ENCODE assay signal across 1 cellular context in genomic region chr1:156746716-156747631, GRCh38.
A peak's percentile ranks its signal among the peaks of the same experiment; 100 is the strongest.
TF ChIP-seq lines count a peak whose summit lies in the region.

No MANE protein-coding gene starts in this region.

TF ChIP-seq in K562, 482 proteins besides CTCF, POLR2A, EP300 and RAD21 (continued from another document and continues in another):
- no peak for TF ChIP-seq MITF (IDR thresholded peaks at IDR 0.05)
- no peak for TF ChIP-seq MEIS2 (IDR thresholded peaks at IDR 0.05; ENCODE audit: partially characterized antibody)
- no peak for TF ChIP-seq ZNF224 (CRISPR knock-in tag; IDR thresholded peaks at IDR 0.05)
- TF ChIP-seq EGR1 (conservative IDR thresholded peaks at IDR 0.05), result peak; percentile 75
- TF ChIP-seq SUPT5H (IDR thresholded peaks at IDR 0.05), result peak; percentile 53
- no peak for TF ChIP-seq SIN3B (IDR thresholded peaks at IDR 0.05; ENCODE audit: low read depth)
- 0 out of 2 replicates have a peak, but pooled peaks have one; percentile 18 for TF ChIP-seq E2F4 (CRISPR knock-in tag; IDR thresholded peaks at IDR 0.05; ENCODE audit: low read depth)
- peak in 1 of 2 experiments; percentile 84; a peak in 1 of 4 replicates for TF ChIP-seq TEAD1 (CRISPR knock-in tag; IDR thresholded peaks at IDR 0.05)
- TF ChIP-seq TEAD2 (tag; IDR thresholded peaks at IDR 0.05), result 0 out of 2 replicates have a peak, but pooled peaks have one; percentile 11
- 0 out of 4 replicates have a peak, but pooled peaks of 1 of the 2 experiments have one; percentile 21 for TF ChIP-seq NRF1 (conservative IDR thresholded peaks at IDR 0.05 in 1 of 2, IDR thresholded peaks at IDR 0.05 in 1 of 2)
- TF ChIP-seq RFX1 (IDR thresholded peaks at IDR 0.05), result peak; percentile 94
- TF ChIP-seq NFYB (IDR thresholded peaks at IDR 0.05; ENCODE audit: extremely low read depth, insufficient read length), result no peak
- peak; percentile 24; the same call in 1 of the 2 replicates for TF ChIP-seq SPI1 (IDR thresholded peaks at IDR 0.05; ENCODE audit: borderline replicate concordance, low read depth, low read length)
- TF ChIP-seq E2F8 (IDR thresholded peaks at IDR 0.05; ENCODE audit: low read depth, partially characterized antibody), result no peak
- no peak for TF ChIP-seq ZBTB5 (IDR thresholded peaks at IDR 0.05)
- no peak for TF ChIP-seq THAP7 (CRISPR knock-in tag; IDR thresholded peaks at IDR 0.05)
- peak; percentile 52; the same call in 1 of the 2 replicates for TF ChIP-seq ZBTB17 (CRISPR knock-in tag; IDR thresholded peaks at IDR 0.05)
- no peak for TF ChIP-seq DNMT1 (IDR thresholded peaks at IDR 0.05)
- no peak for TF ChIP-seq CEBPB (tag; IDR thresholded peaks at IDR 0.05)
- TF ChIP-seq ZNF143 (CRISPR knock-in tag; IDR thresholded peaks at IDR 0.05), result peak; percentile 77
- TF ChIP-seq ZNF347 (CRISPR knock-in tag; IDR thresholded peaks at IDR 0.05; ENCODE audit: low read depth), result no peak
- peak; percentile 61 to 81; a peak in 2 of 4 replicates for TF ChIP-seq SIN3A (IDR thresholded peaks at IDR 0.05; ENCODE audit: borderline replicate concordance in 2 of 2, control insufficient read depth in 1 of 2, low read depth in 2 of 2, low read length in 2 of 2)
- TF ChIP-seq CXXC5 (CRISPR knock-in tag; IDR thresholded peaks at IDR 0.05), result peak; percentile 10; the same call in 1 of the 2 replicates
- no peak for TF ChIP-seq FOXP4 (CRISPR knock-in tag; IDR thresholded peaks at IDR 0.05; ENCODE audit: borderline replicate concordance)
- TF ChIP-seq COPS2 (conservative IDR thresholded peaks at IDR 0.05), result no peak
- 0 out of 2 replicates have a peak, but pooled peaks have one; percentile 26 for TF ChIP-seq ZNF592 (IDR thresholded peaks at IDR 0.05)
- TF ChIP-seq CBFA2T3 (IDR thresholded peaks at IDR 0.05), result 0 out of 2 replicates have a peak, but pooled peaks have one; percentile 6
- TF ChIP-seq ELF2 (CRISPR knock-in tag; IDR thresholded peaks at IDR 0.05), result no peak
- no peak for TF ChIP-seq ILF3 (IDR thresholded peaks at IDR 0.05; ENCODE audit: borderline replicate concordance)
- peak; percentile 82 for TF ChIP-seq ZNF740 (CRISPR knock-in tag; IDR thresholded peaks at IDR 0.05)
- peak in 1 of 2 experiments; percentile 78; a peak in 2 of 4 replicates for TF ChIP-seq ZNF740 (tag; IDR thresholded peaks at IDR 0.05)
- no peak for TF ChIP-seq HOXB6 (CRISPR knock-in tag; IDR thresholded peaks at IDR 0.05; ENCODE audit: borderline replicate concordance)
- no peak for TF ChIP-seq RBM25 (IDR thresholded peaks at IDR 0.05; ENCODE audit: low read depth, low read length, severe bottlenecking)
- no peak for TF ChIP-seq ZNF699 (CRISPR knock-in tag; IDR thresholded peaks at IDR 0.05; ENCODE audit: insufficient replicate concordance)
- no peak for TF ChIP-seq LCOR (CRISPR knock-in tag; IDR thresholded peaks at IDR 0.05)
- TF ChIP-seq SMARCA4 (IDR thresholded peaks at IDR 0.05), result no peak; the same call in 1 of the 2 replicates
- no peak for TF ChIP-seq ETV5 (CRISPR knock-in tag; IDR thresholded peaks at IDR 0.05; ENCODE audit: low read depth)
- TF ChIP-seq DACH1 (IDR thresholded peaks at IDR 0.05; ENCODE audit: partially characterized antibody), result no peak
- 0 out of 2 replicates have a peak, but pooled peaks have one; percentile 11 for TF ChIP-seq MTA1 (IDR thresholded peaks at IDR 0.05; ENCODE audit: borderline replicate concordance)
- TF ChIP-seq RB1 (IDR thresholded peaks at IDR 0.05; ENCODE audit: low read depth), result no peak
- TF ChIP-seq NFIX (CRISPR knock-in tag; IDR thresholded peaks at IDR 0.05; ENCODE audit: low read depth), result no peak
- no peak for TF ChIP-seq ZNF324 (CRISPR knock-in tag; IDR thresholded peaks at IDR 0.05)
- no peak for TF ChIP-seq DMBX1 (CRISPR knock-in tag; IDR thresholded peaks at IDR 0.05; ENCODE audit: borderline replicate concordance)
- peak; percentile 82 for TF ChIP-seq GATAD2B (IDR thresholded peaks at IDR 0.05; ENCODE audit: borderline replicate concordance)
- TF ChIP-seq BRD9 (IDR thresholded peaks at IDR 0.05; ENCODE audit: low read depth, partially characterized antibody), result no peak
- no peak for TF ChIP-seq ZNF253 (CRISPR knock-in tag; conservative IDR thresholded peaks at IDR 0.05)
- no peak for TF ChIP-seq SMAD4 (CRISPR knock-in tag; conservative IDR thresholded peaks at IDR 0.05)
- TF ChIP-seq ZNF644 (tag; IDR thresholded peaks at IDR 0.05; ENCODE audit: low read depth), result peak; percentile 37; the same call in 1 of the 2 replicates
- peak; percentile 64 for TF ChIP-seq POLR2G (IDR thresholded peaks at IDR 0.05; ENCODE audit: low read depth, low read length)
- no peak for TF ChIP-seq ARID3A (IDR thresholded peaks at IDR 0.05; ENCODE audit: borderline replicate concordance, low read depth, low read length)
- no peak for TF ChIP-seq SETDB1 (IDR thresholded peaks at IDR 0.05; ENCODE audit: low read length)
